Comparison of ENCODE assay signal across 9 cellular contexts in the genomic region with DNA sequence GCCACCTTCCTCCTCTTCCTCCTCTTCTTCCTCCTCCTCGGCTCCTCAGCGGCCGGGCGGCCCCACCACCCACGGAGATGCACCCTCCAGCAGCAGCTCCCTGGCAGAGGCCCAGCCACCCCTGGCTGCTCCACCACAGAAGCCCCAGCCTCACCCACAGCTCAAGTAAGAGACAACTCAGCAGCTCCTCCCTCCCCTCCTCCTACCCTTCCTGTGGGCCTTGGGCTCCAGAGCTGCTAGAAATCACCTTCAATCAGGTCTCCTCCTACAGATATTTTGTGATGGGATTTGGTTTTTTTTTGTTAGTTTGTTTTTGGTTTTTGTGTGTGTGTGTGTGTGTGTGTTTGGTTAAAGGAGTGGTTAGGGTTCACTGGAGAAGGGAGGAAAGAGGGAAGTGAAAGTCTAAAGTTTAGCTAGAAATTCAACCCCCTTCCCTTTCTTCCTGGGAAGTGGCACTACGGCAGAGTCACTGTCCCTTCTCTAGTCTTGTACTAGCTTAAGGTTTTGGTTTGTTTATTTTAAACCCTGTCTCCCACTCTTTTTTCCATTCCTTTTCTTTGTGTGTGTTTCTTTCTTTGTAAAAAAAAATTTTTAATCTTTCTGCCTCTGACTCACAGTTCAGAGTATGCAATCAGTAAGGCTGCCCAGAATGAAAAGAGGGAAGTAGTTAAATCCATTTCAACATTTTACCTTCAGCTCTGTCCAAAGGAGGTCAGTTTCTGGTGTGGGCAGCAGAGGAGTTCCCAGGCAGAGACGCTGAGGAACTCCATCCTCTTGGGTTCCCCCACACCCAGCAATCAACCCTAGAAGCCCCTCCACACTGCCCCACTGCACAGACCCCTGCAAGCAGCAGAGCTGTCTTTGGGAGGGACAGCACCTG. TPM values are rescaled to one million over a fixed set of nuclear protein-coding genes. Genes with fewer than 3 reads are reported as not detected.
DNase-seq lines count a peak whose midpoint lies in the region; ATAC-seq and TF ChIP-seq lines count a peak whose summit lies in the region.
"Had no signal": no experiment of that assay in that cellular context is flagged by ENCODE, and none has a peak within 500 bp of the region (broad histone marks: within the 10 kb centered on the region; RNA-seq: fewer than 3 reads in every experiment).

No MANE protein-coding gene starts in this region.

- H3K4me1 ChIP-seq in esophagus muscularis mucosa, result peaks cover 0 to 20% (median 8%) of the 10 kb centered on the region in 4 donors

- H3K27ac Mint-ChIP-seq in activated B cell treated with CpG ODN at 0.5 μM for 24 hours, result peak overlapping the region; percentile 42
- no peak overlapping the region for H3K27ac Mint-ChIP-seq in progenitor cell of endocrine pancreas

- H3K4me3 Mint-ChIP-seq in activated B cell treated with CpG ODN at 0.5 μM for 24 hours (peak overlapping the region; percentile 33), progenitor cell of endocrine pancreas (ENCODE audit: low read depth) (no peak overlapping the region)

- POLR2A ChIA-PET in activated B cell treated with CpG ODN at 0.5 μM for 24 hours (lab: Charles Lee), result no interaction called here

- CTCF ChIA-PET in activated B cell treated with CpG ODN at 0.5 μM for 24 hours (lab: Charles Lee), result interaction anchor here (2.8 kb wide), 1 partner anchor 12 kb away, joined by 8 read pairs; no protein-coding TSS in a partner anchor

- TF ChIP-seq CTCF in activated B cell treated with CpG ODN at 0.5 μM for 24 hours (IDR thresholded peaks at IDR 0.05) (no peak), esophagus muscularis mucosa (IDR thresholded peaks at IDR 0.05) (no peak), progenitor cell of endocrine pancreas (IDR thresholded peaks at IDR 0.05; ENCODE audit: unreplicated experiment) (no peak)

- 35% methylated on average over 7 of the region's 7 CpGs for WGBS in esophagus muscularis mucosa

- H3K9me3 Mint-ChIP-seq in activated B cell treated with CpG ODN at 0.5 μM for 24 hours (no peaks in the 10 kb centered on the region), progenitor cell of endocrine pancreas (ENCODE audit: low read depth) (no peaks in the 10 kb centered on the region)

- H3K27ac ChIP-seq in esophagus muscularis mucosa (replicated peaks in 1 of 4), result peak overlapping the region in 3 of 4 donors; percentile 26 to 55 (median 30)
- H3K27ac ChIP-seq: C4-2B had no signal

- no peaks in the 10 kb centered on the region for H3K36me3 Mint-ChIP-seq in activated B cell treated with CpG ODN at 0.5 μM for 24 hours (ENCODE audit: low read depth)
- H3K36me3 Mint-ChIP-seq in progenitor cell of endocrine pancreas (ENCODE audit: insufficient read depth), result no peaks in the 10 kb centered on the region

- no peak overlapping the region for H3K4me3 ChIP-seq in esophagus muscularis mucosa

- peak; percentile 5 for DNase-seq in activated gamma-delta T cell treated with anti-CD3 and anti-CD28 coated beads, Interleukin-2, amount 50 U/mL, for 16 hours (ENCODE audit: low read depth)
- DNase-seq in activated gamma-delta T cell treated with Interleukin-2 at 50 U/mL for 16 hours (no peak), activated B cell treated with CpG ODN at 0.5 μM for 24 hours (no peak), esophagus muscularis mucosa (ENCODE audit: extremely low spot score) (peak; percentile 89), putamen (ENCODE audit: low spot score) (peak; percentile 27), progenitor cell of endocrine pancreas (ENCODE audit: low spot score, unreplicated experiment) (no peak), NCI-H2171 treated with DMSO at 0.1 percent for 48 hours (lab: John Stamatoyannopoulos, UW) (no peak)

- H3K4me1 Mint-ChIP-seq in activated B cell treated with CpG ODN at 0.5 μM for 24 hours (peaks cover 20% of the 10 kb centered on the region), progenitor cell of endocrine pancreas (ENCODE audit: low read depth) (peaks cover 2% of the 10 kb centered on the region)

- ATAC-seq in HG03135 (IDR thresholded peaks at IDR 0.05; ENCODE audit: unreplicated experiment), result peak; percentile 61
- peak; percentile 76 for ATAC-seq in activated B cell treated with CpG ODN at 0.5 μM for 24 hours (ENCODE audit: low read depth)

- no peak for TF ChIP-seq EP300 in esophagus muscularis mucosa (IDR thresholded peaks at IDR 0.05)

- no peaks in the 10 kb centered on the region for H3K27me3 Mint-ChIP-seq in activated B cell treated with CpG ODN at 0.5 μM for 24 hours
- H3K27me3 Mint-ChIP-seq in progenitor cell of endocrine pancreas, result no peaks in the 10 kb centered on the region

- no peaks in the 10 kb centered on the region for H3K27me3 ChIP-seq in esophagus muscularis mucosa

- no peak for TF ChIP-seq POLR2A in esophagus muscularis mucosa (IDR thresholded peaks at IDR 0.05; ENCODE audit: low read depth)

- no peaks in the 10 kb centered on the region for H3K36me3 ChIP-seq in esophagus muscularis mucosa

- H3K9me3 ChIP-seq in esophagus muscularis mucosa, result no peaks in the 10 kb centered on the region

- intact Hi-C loops in activated B cell treated with CpG ODN at 0.5 μM for 24 hours (cut with micrococcal nuclease), result no loop called here
- intact Hi-C loops in esophagus muscularis mucosa (cut with DNase I), result no loop called here

RNA-seq across cellular contexts. Expression of a gene that starts 29.0 kb away (rescaled TPM):
- not detected in 2 replicates for total RNA-seq in activated B cell treated with CpG ODN at 0.5 μM for 24 hours
- 10 to 100 TPM; 24.1 to 48.0 (median 30.5) TPM for total RNA-seq in esophagus muscularis mucosa
- not detected in 2 replicates for total RNA-seq in progenitor cell of endocrine pancreas

Comparison
In these comparisons a context has a peak if more than half of its experiments do, and no peak if none do; other contexts are left out.
1. DNase-seq: peak in activated gamma-delta T cell treated with anti-CD3 and anti-CD28 coated beads, Interleukin-2, amount 50 U/mL, for 16 hours (single experiment), esophagus muscularis mucosa (single experiment) and putamen (single experiment); none in activated gamma-delta T cell treated with Interleukin-2 at 50 U/mL for 16 hours (single experiment), activated B cell treated with CpG ODN at 0.5 μM for 24 hours (single experiment), progenitor cell of endocrine pancreas (single experiment) and NCI-H2171 treated with DMSO at 0.1 percent for 48 hours (single experiment).
2. RNA of a gene that starts 29.0 kb away (total RNA-seq): 24.1 to 48.0 TPM in esophagus muscularis mucosa; not detected in progenitor cell of endocrine pancreas and not detected in activated B cell treated with CpG ODN at 0.5 μM for 24 hours; every median in the first group is over 10 times any median in the second.